ENCODE assay signal across 27 cellular contexts in the genomic region with DNA sequence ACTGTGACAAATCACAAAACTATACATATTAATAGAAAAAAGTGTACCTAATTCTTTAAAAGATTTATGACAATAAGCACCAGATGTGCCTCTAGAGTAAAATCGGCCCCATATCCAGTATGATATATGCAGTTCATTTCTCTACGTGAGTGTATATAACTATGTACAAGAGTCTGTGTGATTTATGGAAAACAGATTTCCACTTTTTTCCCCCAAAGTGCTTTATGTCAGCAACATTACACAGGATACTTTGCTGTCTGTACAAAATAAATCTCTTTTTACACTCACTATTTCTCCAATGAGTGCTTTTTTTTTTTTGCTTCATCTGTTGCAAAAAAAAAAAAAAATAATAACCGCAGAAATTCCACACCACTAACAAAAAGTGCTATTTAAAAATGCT.
"Had no signal": no experiment of that assay in that cellular context is flagged by ENCODE, and none has a peak within 500 bp of the region (broad histone marks: within the 10 kb centered on the region; RNA-seq: fewer than 3 reads in every experiment).

No MANE protein-coding gene starts in this region.

- H3K4me1 ChIP-seq: heart left ventricle, left lung, right atrium auricular region, tibial artery, upper lobe of right lung had no signal

- H3K9me3 ChIP-seq: heart left ventricle, left lung, right atrium auricular region, suprapubic skin, tibial artery, upper lobe of right lung had no signal

- DNase-seq: activated CD4-positive, alpha-beta T cell treated with anti-CD3 and anti-CD28 coated beads for 48 hours; activated CD4-positive, alpha-beta T cell treated with anti-CD3 and anti-CD28 coated beads, Interleukin-2, amount 50 U/mL, for 48 hours; activated CD8-positive, alpha-beta memory T cell treated with anti-CD3 and anti-CD28 coated beads, Interleukin-2, amount 50 U/mL, for 4 hours; activated effector memory CD4-positive, alpha-beta T cell treated with anti-CD3 and anti-CD28 coated beads, Interleukin-2, amount 50 U/mL, for 16 hours; activated naive CD4-positive, alpha-beta T cell treated with anti-CD3 and anti-CD28 coated beads, Interleukin-2, amount 10 ng/mL, durations not matched to agents 7 days and 5 days; activated naive CD8-positive, alpha-beta T cell treated with anti-CD3 and anti-CD28 coated beads, Interleukin-2, amount 10 ng/mL, durations not matched to agents 7 days and 5 days; activated T-cell treated with anti-CD3 and anti-CD28 coated beads, Interleukin-2, amount 50 U/mL, for 1 hour; amniotic stem cell; caudate nucleus; cortex of kidney; effector memory CD8-positive, alpha-beta T cell; erythroblast; foreskin keratinocyte; heart left ventricle; left lung; naive thymus-derived CD8-positive, alpha-beta T cell; stimulated activated naive CD4-positive, alpha-beta T cell; T-helper 17 cell; T1000; tibial artery; upper lobe of right lung; WERI-Rb-1 had no signal

- H3K4me3 ChIP-seq: heart left ventricle, left lung, lung, neural progenitor cell, right atrium auricular region, suprapubic skin, tibial artery, upper lobe of right lung had no signal

- H3K4me2 ChIP-seq: neural progenitor cell had no signal

- H2AFZ ChIP-seq: neural progenitor cell had no signal

- H3K27me3 ChIP-seq: foreskin keratinocyte, heart left ventricle, left lung, neural progenitor cell, right atrium auricular region, suprapubic skin, tibial artery, upper lobe of right lung had no signal

- H3K36me3 ChIP-seq: left lung, neural progenitor cell, right atrium auricular region, suprapubic skin, upper lobe of right lung, WERI-Rb-1 had no signal

- H3K27ac ChIP-seq: foreskin keratinocyte, heart left ventricle, left lung, neural progenitor cell, right atrium auricular region, suprapubic skin, tibial artery, upper lobe of right lung, WERI-Rb-1 had no signal

- ATAC-seq: activated CD4-positive, CD25-positive, alpha-beta regulatory T cell treated with anti-CD3 and anti-CD28 coated beads, Interleukin-2, amount 50 U/mL, for 24 hours; effector memory CD8-positive, alpha-beta T cell; foreskin keratinocyte; heart left ventricle; left lung; naive thymus-derived CD8-positive, alpha-beta T cell; T-helper 17 cell; upper lobe of right lung had no signal
